Comparison of ENCODE assay signal across 8 cellular contexts in genomic region chr3:122513386-122514122, GRCh38. TPM values are rescaled to one million over a fixed set of nuclear protein-coding genes. Genes with fewer than 3 reads are reported as not detected.
DNase-seq lines count a peak whose midpoint lies in the region; ATAC-seq and TF ChIP-seq lines count a peak whose summit lies in the region.

No MANE protein-coding gene starts in this region.

- in situ Hi-C loops in gastrocnemius medialis (cut with MboI; ENCODE audit: low sequenced_read_pairs in 4 of 4), result loop anchor here in 3 of 4 donors (10.0 kb wide), 2 partner anchors 99 to 129 kb away; partner anchors contain the start of genes FAM162A (in 2 of the 3), MIX23 (in 2 of the 3) and WDR5B (in 1 of the 3)

- ATAC-seq in gastrocnemius medialis (peak; percentile 24 to 31), sciatic nerve (no peak)

- H3K27ac ChIP-seq in SJCRH30, result peak overlapping the region; percentile 95
- peak overlapping the region; percentile 94 to 99 (median 97) for H3K27ac ChIP-seq in gastrocnemius medialis

- TF ChIP-seq CTCF in fibroblast of the aortic adventitia (IDR thresholded peaks at IDR 0.05; ENCODE audit: insufficient read depth, low read length) (no peak), gastrocnemius medialis (IDR thresholded peaks at IDR 0.05 in 4 of 5, conservative IDR thresholded peaks at IDR 0.05 in 1 of 5) (no peak)

- H3K36me3 ChIP-seq in SJCRH30 (peaks cover 5% of the 10 kb centered on the region), gastrocnemius medialis (no peaks in the 10 kb centered on the region)

- H3K4me1 ChIP-seq in SJCRH30 (0 out of 2 replicates have a peak, but pooled peaks cover 5% of the 10 kb centered on the region), gastrocnemius medialis (peaks cover 47 to 52% of the 10 kb centered on the region in 2 donors)

- H3K9me3 ChIP-seq in SJCRH30 (replicated peaks) (no peaks in the 10 kb centered on the region), gastrocnemius medialis (no peaks in the 10 kb centered on the region)

- intact Hi-C loops in gastrocnemius medialis (cut with DNase I; ENCODE audit: low total_unique reads) (loop anchor here (1.0 to 5.0 kb wide), 4 partner anchors 51 to 279 kb away; partner anchors contain the start of genes DTX3L, HSPBAP1, MIX23 and PARP9), sciatic nerve (cut with DNase I) (no loop called here)

- peak; percentile 13 for DNase-seq in NCI-H1436 treated with DMSO at 0.1 percent for 48 hours (lab: John Stamatoyannopoulos, UW)
- no peak for DNase-seq in NCI-H1436 (lab: John Stamatoyannopoulos, UW)
- DNase-seq in SJCRH30, result peak in 1 of 2 experiments; percentile 6
- DNase-seq in fibroblast of the aortic adventitia (ENCODE audit: low read depth), result peak; percentile 33
- peak in 1 of 2 donors; percentile 38 for DNase-seq in gastrocnemius medialis
- DNase-seq in sciatic nerve (ENCODE audit: low spot score), result no peak
- no peak for DNase-seq in midbrain (lab: John Stamatoyannopoulos, UW)
- no peak for DNase-seq in HT-29 (ENCODE audit: low spot score)

- H3K4me3 ChIP-seq in SJCRH30 (peak overlapping the region; percentile 99), fibroblast of the aortic adventitia (ENCODE audit: low read depth, low read length) (peak overlapping the region; percentile 70), gastrocnemius medialis (peak overlapping the region; percentile 65 to 94 (median 84))

- H3K27me3 ChIP-seq in SJCRH30 (no peaks in the 10 kb centered on the region), gastrocnemius medialis (no peaks in the 10 kb centered on the region)

- TF ChIP-seq POLR2A in gastrocnemius medialis (IDR thresholded peaks at IDR 0.05), result peak; percentile 11 to 49

RNA-seq across cellular contexts. Expression of gene KPNA1, which starts 1.2 kb away (rescaled TPM):
- 40.7 and 43.6 TPM in 2 replicates for total RNA-seq in SJCRH30 (2014; rRNA removed; shearing (Covaris generic))
- 31.6 and 47.3 TPM in 2 replicates for total RNA-seq in fibroblast of the aortic adventitia (ENCODE audit: low replicate concordance)
- total RNA-seq in gastrocnemius medialis, result 100 to 1,000 TPM; 108 to 119 (median 112) TPM
- 68.7 TPM for total RNA-seq in sciatic nerve
- total RNA-seq in HT-29 (2014; rRNA removed; shearing (Covaris generic)), result 26.4 and 26.9 TPM in 2 replicates

RNA-seq across cellular contexts. Expression of gene PARP9, which starts 50.5 kb away (rescaled TPM):
- 12.1 and 14.1 TPM in 2 replicates for total RNA-seq in SJCRH30 (2014; rRNA removed; shearing (Covaris generic))
- 31.7 and 32.6 TPM in 2 replicates for total RNA-seq in fibroblast of the aortic adventitia (ENCODE audit: low replicate concordance)
- 1 to 10 TPM; 5.9 to 9.6 (median 8.2) TPM for total RNA-seq in gastrocnemius medialis
- 33.9 TPM for total RNA-seq in sciatic nerve
- 14.6 and 19.9 TPM in 2 replicates for total RNA-seq in HT-29 (2014; rRNA removed; shearing (Covaris generic))

RNA-seq across cellular contexts. Expression of gene DTX3L, which starts 50.6 kb away (rescaled TPM):
- total RNA-seq in SJCRH30 (2014; rRNA removed; shearing (Covaris generic)), result 12.7 and 13.1 TPM in 2 replicates
- total RNA-seq in fibroblast of the aortic adventitia (ENCODE audit: low replicate concordance) (33.5 and 39.6 TPM in 2 replicates), gastrocnemius medialis (10 to 100 TPM in 1 of 4 donors, 1 to 10 TPM in 3; 6.6 to 15.6 (median 9.4) TPM), sciatic nerve (31.5 TPM)
- total RNA-seq in HT-29 (2014; rRNA removed; shearing (Covaris generic)), result 13.9 and 18.3 TPM in 2 replicates

Comparison
In these comparisons a context has a peak if more than half of its experiments do, and no peak if none do; other contexts are left out.
1. DNase-seq: peak in NCI-H1436 treated with DMSO at 0.1 percent for 48 hours (single experiment) and fibroblast of the aortic adventitia (single experiment); none in NCI-H1436 (single experiment), sciatic nerve (single experiment), midbrain (single experiment) and HT-29 (single experiment).
2. Peak in every context shown above with its lines, with median percentiles within 50 percentile points of each other: H3K4me3 ChIP-seq.